ENCODE assay signal across 9 cellular contexts in genomic region chr10:104322416-104322782, GRCh38. TPM values are rescaled to one million over a fixed set of nuclear protein-coding genes. Genes with fewer than 3 reads are reported as not detected.
DNase-seq lines count a peak whose midpoint lies in the region; ATAC-seq, FAIRE-seq and TF ChIP-seq lines count a peak whose summit lies in the region.
"Had no signal": no experiment of that assay in that cellular context is flagged by ENCODE, and none has a peak within 500 bp of the region (broad histone marks: within the 10 kb centered on the region; RNA-seq: fewer than 3 reads in every experiment).

No MANE protein-coding gene starts in this region.

- H3K9ac ChIP-seq in astrocyte (ENCODE audit: low read length) = peak overlapping the region; percentile 6

- peaks cover 2% of the 10 kb centered on the region for H3K9me3 Mint-ChIP-seq in astrocyte (ENCODE audit: unreplicated experiment)

- FAIRE-seq in astrocyte (lab: Jason Lieb, UNC) (no peak), pancreas (lab: Jason Lieb, UNC) (no peak)

- intact Hi-C loops in pancreas (cut with DNase I) = no loop called here
- intact Hi-C loops in dorsolateral prefrontal cortex (cut with DNase I) = no loop called here

- H3K4me3 Mint-ChIP-seq in astrocyte (ENCODE audit: unreplicated experiment) = no peak overlapping the region

- peaks cover 37% of the 10 kb centered on the region for H3K4me1 Mint-ChIP-seq in astrocyte (ENCODE audit: low read depth, unreplicated experiment)

- no peak overlapping the region for H2AFZ ChIP-seq in astrocyte (ENCODE audit: low read depth, low read length)

- no peak overlapping the region for H3K27ac ChIP-seq in astrocyte (ENCODE audit: low read depth, low read length)
- no peak overlapping the region for H3K27ac ChIP-seq in pancreas
- no peak overlapping the region for H3K27ac ChIP-seq in dorsolateral prefrontal cortex
- H3K27ac ChIP-seq: body of pancreas had no signal

- peaks cover 11% of the 10 kb centered on the region for H3K36me3 Mint-ChIP-seq in astrocyte (ENCODE audit: low read depth, unreplicated experiment)

- ATAC-seq in GM18907 (IDR thresholded peaks at IDR 0.05; ENCODE audit: unreplicated experiment) (peak; percentile 64), pancreas (peak; percentile 24 to 65 (median 56)), HG03135 (IDR thresholded peaks at IDR 0.05; ENCODE audit: unreplicated experiment) (no peak), GM21737 (IDR thresholded peaks at IDR 0.05; ENCODE audit: unreplicated experiment) (no peak)
- ATAC-seq: body of pancreas had no signal

- no peaks in the 10 kb centered on the region for H3K36me3 ChIP-seq in astrocyte (ENCODE audit: insufficient read depth, low read length)
- no peaks in the 10 kb centered on the region for H3K36me3 ChIP-seq in pancreas

- no peak overlapping the region for H3K27ac Mint-ChIP-seq in astrocyte (ENCODE audit: unreplicated experiment)

- DNase-seq in Jurkat, Clone E6-1 (ENCODE audit: low read depth, low spot score) = peak; percentile 48
- DNase-seq in astrocyte (ENCODE audit: low read depth) = no peak
- no peak for DNase-seq in pancreas
- DNase-seq in DMS53 (lab: John Stamatoyannopoulos, UW) = no peak
- no peak for DNase-seq in dorsolateral prefrontal cortex

- H3K4me1 ChIP-seq in astrocyte (ENCODE audit: insufficient read depth, low read length) (peaks cover 48% of the 10 kb centered on the region), pancreas (peaks cover 0 to 4% (median 1%) of the 10 kb centered on the region in 3 donors)

- no peaks in the 10 kb centered on the region for H3K27me3 ChIP-seq in astrocyte (ENCODE audit: insufficient read depth, low read length)
- H3K27me3 ChIP-seq in pancreas = no peaks in the 10 kb centered on the region
- no peaks in the 10 kb centered on the region for H3K27me3 ChIP-seq in dorsolateral prefrontal cortex
- H3K27me3 ChIP-seq: body of pancreas had no signal

- no peaks in the 10 kb centered on the region for H3K9me3 ChIP-seq in astrocyte (ENCODE audit: insufficient read depth, low read depth, low read length)
- H3K9me3 ChIP-seq in pancreas = no peaks in the 10 kb centered on the region
- H3K9me3 ChIP-seq: body of pancreas had no signal

- peaks cover 99% of the 10 kb centered on the region for H4K20me1 ChIP-seq in astrocyte (ENCODE audit: insufficient read depth, low read length)

- no peaks in the 10 kb centered on the region for H3K27me3 Mint-ChIP-seq in astrocyte (ENCODE audit: low read depth, unreplicated experiment)

- no peak overlapping the region for H3K4me2 ChIP-seq in astrocyte (ENCODE audit: low read length)

- 37 to 55% methylated on average over 7 of the region's 7 CpGs for WGBS in pancreas, 2 donors

- no peak overlapping the region for H3K4me3 ChIP-seq in Jurkat, Clone E6-1 (ENCODE audit: low read length)
- H3K4me3 ChIP-seq in astrocyte (ENCODE audit: insufficient read depth, low read depth, low read length) (no peak overlapping the region), pancreas (no peak overlapping the region), dorsolateral prefrontal cortex (no peak overlapping the region)
- H3K4me3 ChIP-seq: body of pancreas had no signal

- H3K79me2 ChIP-seq in astrocyte (ENCODE audit: insufficient read depth, low read length) = peaks cover 100% of the 10 kb centered on the region

- no peak for TF ChIP-seq CTCF in astrocyte (IDR thresholded peaks at IDR 0.05; ENCODE audit: insufficient read depth, low read depth, low read length)
- no peak for TF ChIP-seq CTCF in pancreas (IDR thresholded peaks at IDR 0.05)
- TF ChIP-seq CTCF in dorsolateral prefrontal cortex (IDR thresholded peaks at IDR 0.05 in 54 of 56, conservative IDR thresholded peaks at IDR 0.05 in 2 of 56; ENCODE audit: low read depth in 1 of 56, partially characterized antibody in 56 of 56) = no peak

RNA-seq across cellular contexts. Expression of gene ITPRIP, which starts 15.9 kb away (rescaled TPM):
- polyA plus RNA-seq in Jurkat, Clone E6-1 (2012; ENCODE audit: insufficient read depth, insufficient read length) = 9.5 TPM
- total RNA-seq in astrocyte (21.7 and 21.9 TPM in 2 replicates), pancreas (1 to 10 TPM; 2.0 to 7.1 (median 2.8) TPM), dorsolateral prefrontal cortex (10 to 100 TPM in 9 of 120 experiments, 1 to 10 TPM in 111; 2.7 to 14.6 (median 6.1) TPM)
- 1 to 10 TPM; 1.8 to 2.3 TPM for polyA plus RNA-seq in pancreas

RNA-seq across cellular contexts. Expression of gene CFAP58, which starts 31.2 kb away (rescaled TPM):
- 0.34 TPM for polyA plus RNA-seq in Jurkat, Clone E6-1 (2012; ENCODE audit: insufficient read depth, insufficient read length)
- total RNA-seq in astrocyte (0.82 and 0.86 TPM in 2 replicates), pancreas (under 1 TPM in 5 of 6 donors, not detected in 1; 0.19 to 0.53 (median 0.29) TPM), dorsolateral prefrontal cortex (1 to 10 TPM in 35 of 120 experiments, under 1 TPM in 85; 0.20 to 3.7 (median 0.77) TPM)
- under 1 TPM; 0.09 to 0.19 TPM for polyA plus RNA-seq in pancreas

RNA-seq across cellular contexts. Expression of gene GSTO2, which starts 53.4 kb away (rescaled TPM):
- polyA plus RNA-seq in Jurkat, Clone E6-1 (2012; ENCODE audit: insufficient read depth, insufficient read length) = not detected
- total RNA-seq in astrocyte (1.2 and 1.9 TPM in 2 replicates), pancreas (10 to 100 TPM; 13.8 to 25.7 (median 17.1) TPM), dorsolateral prefrontal cortex (10 to 100 TPM in 109 of 120 experiments, 1 to 10 TPM in 11; 7.2 to 31.4 (median 14.2) TPM)
- 10 to 100 TPM; 21.9 to 28.1 TPM for polyA plus RNA-seq in pancreas

Comparison
In these comparisons a context has a peak if more than half of its experiments do, and no peak if none do; other contexts are left out.
1. ATAC-seq: peak in GM18907 (single experiment) and pancreas (4 of 4); none in HG03135 (single experiment) and GM21737 (single experiment).